31 cellular contexts compared by ENCODE assay signal in the genomic region with DNA sequence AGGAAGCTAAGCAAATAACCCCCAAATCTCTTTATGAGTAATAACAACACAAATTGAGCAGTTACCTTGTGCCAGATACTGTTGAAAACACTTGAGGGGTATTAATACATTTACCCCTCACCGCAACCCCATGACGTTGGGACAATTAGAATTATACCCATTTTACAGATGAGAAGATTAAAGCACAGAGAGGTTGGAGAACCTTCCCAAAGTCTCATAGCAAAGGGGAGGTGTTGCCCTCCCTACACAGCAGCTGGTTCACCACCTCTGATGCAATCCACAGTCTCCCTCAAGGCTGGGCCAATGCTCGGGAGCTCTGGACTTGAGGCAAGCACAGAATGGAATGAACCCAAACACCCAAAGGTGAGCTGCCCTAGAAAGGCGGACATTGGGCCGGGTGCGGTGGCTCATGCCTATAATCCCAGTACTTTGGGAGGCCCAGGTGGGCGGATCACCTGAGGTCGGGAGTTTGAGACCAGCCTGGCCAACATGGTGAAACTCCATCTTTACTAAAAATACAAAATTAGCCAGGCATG. TPM values are rescaled to one million over a fixed set of nuclear protein-coding genes. Genes with fewer than 3 reads are reported as not detected.
"Had no signal": no experiment of that assay in that cellular context is flagged by ENCODE, and none has a peak within 500 bp of the region (broad histone marks: within the 10 kb centered on the region; RNA-seq: fewer than 3 reads in every experiment).

No MANE protein-coding gene starts in this region.

- FAIRE-seq: astrocyte had no signal

- H3K4me3 ChIP-seq: adrenal gland, body of pancreas, breast epithelium had no signal

- H3K36me3 ChIP-seq: adrenal gland, breast epithelium had no signal

- H3K4me2 ChIP-seq: KMS-11 had no signal

- H3K9ac ChIP-seq: KMS-11 had no signal

- H3K27ac Mint-ChIP-seq: activated CD8-positive, alpha-beta T cell treated with anti-CD3 and anti-CD28 coated beads for 36 hours; activated naive CD8-positive, alpha-beta T cell treated with anti-CD3 and anti-CD28 coated beads, Interleukin-2, amount 10 ng/mL, durations not matched to agents 7 days and 5 days; activated T-cell treated with anti-CD3 and anti-CD28 coated beads, Interleukin-2, amount 50 U/mL, for 72 hours; activated T-helper 17 cell treated with anti-CD3 and anti-CD28 coated beads, Interleukin-2, amount 50 U/mL, for 72 hours had no signal

- ATAC-seq: activated CD8-positive, alpha-beta T cell treated with anti-CD3 and anti-CD28 coated beads for 36 hours; activated T-cell treated with anti-CD3 and anti-CD28 coated beads, Interleukin-2, amount 50 U/mL, for 72 hours; activated T-helper 17 cell treated with anti-CD3 and anti-CD28 coated beads, Interleukin-2, amount 50 U/mL, for 72 hours; body of pancreas; Panc1; SK-N-SH treated with all-trans-retinoic acid at 6 μM for 48 hours had no signal

- H3K27me3 Mint-ChIP-seq: activated CD8-positive, alpha-beta T cell treated with anti-CD3 and anti-CD28 coated beads for 36 hours; activated naive CD8-positive, alpha-beta T cell treated with anti-CD3 and anti-CD28 coated beads, Interleukin-2, amount 10 ng/mL, durations not matched to agents 7 days and 5 days; activated T-helper 17 cell treated with anti-CD3 and anti-CD28 coated beads, Interleukin-2, amount 50 U/mL, for 72 hours had no signal

- DNase-seq: activated CD4-positive, alpha-beta T cell treated with anti-CD3 and anti-CD28 coated beads for 1 hour; activated CD4-positive, alpha-beta T cell treated with anti-CD3 and anti-CD28 coated beads for 48 hours; activated CD4-positive, alpha-beta T cell treated with anti-CD3 and anti-CD28 coated beads, Interleukin-2, amount 50 U/mL, for 4 hours; activated CD4-positive, CD25-positive, alpha-beta regulatory T cell; activated CD8-positive, alpha-beta T cell treated with anti-CD3 and anti-CD28 coated beads for 36 hours; activated effector memory CD4-positive, alpha-beta T cell treated with anti-CD3 and anti-CD28 coated beads, Interleukin-2, amount 50 U/mL, for 16 hours; activated naive CD4-positive, alpha-beta T cell; activated naive CD4-positive, alpha-beta T cell treated with anti-CD3 and anti-CD28 coated beads, Interleukin-2, amount 50 U/mL, for 16 hours; activated naive CD8-positive, alpha-beta T cell treated with anti-CD3 and anti-CD28 coated beads, Interleukin-2, amount 10 ng/mL, durations not matched to agents 7 days and 5 days; activated T-cell treated with anti-CD3 and anti-CD28 coated beads, Interleukin-2, amount 50 U/mL, for 1 hour; activated T-cell treated with anti-CD3 and anti-CD28 coated beads, Interleukin-2, amount 50 U/mL, for 72 hours; adrenal gland; body of pancreas; MM.1S; NCI-H1092; NCI-H1436 treated with DMSO at 0.1 percent for 48 hours; NCI-H1694 treated with DMSO at 0.1 percent for 48 hours; NCI-H2029; NCI-H345; NCI-H524 treated with DMSO at 0.1 percent for 48 hours; SHP77 treated with DMSO at 0.1 percent for 48 hours; T-helper 1 cell; T-helper 2 cell; T-helper 9 cell; WERI-Rb-1 had no signal

- H3K27ac ChIP-seq: body of pancreas, breast epithelium, KMS-11, WERI-Rb-1 had no signal

- H3K27me3 ChIP-seq: adrenal gland, body of pancreas, breast epithelium had no signal

- H3K9me3 ChIP-seq: adrenal gland, body of pancreas, breast epithelium had no signal

- H3K4me3 Mint-ChIP-seq: activated CD8-positive, alpha-beta T cell treated with anti-CD3 and anti-CD28 coated beads for 36 hours; activated naive CD8-positive, alpha-beta T cell treated with anti-CD3 and anti-CD28 coated beads, Interleukin-2, amount 10 ng/mL, durations not matched to agents 7 days and 5 days; activated T-cell treated with anti-CD3 and anti-CD28 coated beads, Interleukin-2, amount 50 U/mL, for 72 hours; activated T-helper 17 cell treated with anti-CD3 and anti-CD28 coated beads, Interleukin-2, amount 50 U/mL, for 72 hours had no signal

- H3K9me3 Mint-ChIP-seq: activated CD8-positive, alpha-beta T cell treated with anti-CD3 and anti-CD28 coated beads for 36 hours; activated naive CD8-positive, alpha-beta T cell treated with anti-CD3 and anti-CD28 coated beads, Interleukin-2, amount 10 ng/mL, durations not matched to agents 7 days and 5 days; activated T-cell treated with anti-CD3 and anti-CD28 coated beads, Interleukin-2, amount 50 U/mL, for 72 hours; activated T-helper 17 cell treated with anti-CD3 and anti-CD28 coated beads, Interleukin-2, amount 50 U/mL, for 72 hours had no signal

RNA-seq across cellular contexts. Expression of a gene that starts 3.9 kb away (rescaled TPM):
- total RNA-seq: body of pancreas had no signal
